24 cellular contexts compared by ENCODE assay signal in the genomic region with DNA sequence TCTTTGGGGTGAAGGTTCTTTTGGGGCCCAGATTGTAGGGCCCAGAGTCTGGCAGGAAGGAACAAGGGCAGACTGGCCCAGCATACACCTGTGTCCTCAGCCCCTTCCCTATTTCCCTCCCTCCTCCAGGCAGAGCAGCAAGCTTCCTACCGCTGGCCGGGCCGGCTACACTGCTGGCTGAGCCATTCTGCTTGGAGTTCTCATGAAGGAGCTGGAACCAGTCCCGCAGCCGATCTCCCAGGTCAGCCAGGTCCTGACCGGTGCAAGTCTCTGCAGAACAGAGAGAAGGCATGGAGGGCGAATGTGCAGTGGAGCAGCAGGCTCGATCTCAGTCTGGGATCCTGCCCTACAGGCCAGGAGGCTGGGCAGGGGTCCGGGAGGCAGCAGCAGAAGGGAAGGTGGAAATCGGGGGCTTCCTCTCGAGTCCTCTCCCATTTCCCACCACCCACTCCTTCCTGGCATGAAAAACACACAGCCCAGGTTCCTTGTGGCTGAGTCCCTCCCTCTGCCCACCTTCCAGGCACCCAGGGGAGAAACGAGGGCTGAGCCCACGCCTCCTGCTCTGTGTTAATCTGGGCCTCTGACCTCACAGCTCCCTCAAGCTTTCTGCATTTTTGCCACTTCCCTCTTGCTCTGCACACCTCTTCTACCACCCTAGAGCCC. TPM values are rescaled to one million over a fixed set of nuclear protein-coding genes. Genes with fewer than 3 reads are reported as not detected.
DNase-seq lines count a peak whose midpoint lies in the region; ATAC-seq, FAIRE-seq and TF ChIP-seq lines count a peak whose summit lies in the region.
"Had no signal": no experiment of that assay in that cellular context is flagged by ENCODE, and none has a peak within 500 bp of the region (broad histone marks: within the 10 kb centered on the region; RNA-seq: fewer than 3 reads in every experiment).

No MANE protein-coding gene starts in this region.

- no peak for TF ChIP-seq POLR2A in HepG2 (IDR thresholded peaks at IDR 0.05; ENCODE audit: insufficient read depth in 1 of 2, low read depth in 2 of 2, low read length in 2 of 2)
- TF ChIP-seq POLR2A in right lobe of liver (IDR thresholded peaks at IDR 0.05) = no peak
- no peak for TF ChIP-seq POLR2A in esophagus muscularis mucosa (IDR thresholded peaks at IDR 0.05; ENCODE audit: low read depth)

- H3K4me1 ChIP-seq in HepG2 (ENCODE audit: insufficient read depth, low read length) (peaks cover 53% of the 10 kb centered on the region), right lobe of liver (peaks cover 0 to 8% (median 2%) of the 10 kb centered on the region in 4 donors), esophagus muscularis mucosa (peaks cover 0 to 16% (median 10%) of the 10 kb centered on the region in 4 donors)
- H3K4me1 ChIP-seq: pancreas, suprapubic skin had no signal

- no peaks in the 10 kb centered on the region for H3K79me2 ChIP-seq in HepG2 (ENCODE audit: insufficient read depth, low read length)

- H3K27ac Mint-ChIP-seq in T-cell = peak overlapping the region; percentile 22 to 23
- H3K27ac Mint-ChIP-seq in effector memory CD8-positive, alpha-beta T cell = peak overlapping the region; percentile 68 to 99
- H3K27ac Mint-ChIP-seq in stimulated activated naive CD8-positive, alpha-beta T cell treated with anti-CD3 and anti-CD28 coated beads, Interleukin-15, amount 100 ng/mL, for 72 hours = peak overlapping the region; percentile 74 to 80
- H3K27ac Mint-ChIP-seq: activated naive CD4-positive, alpha-beta T cell treated with anti-CD3 and anti-CD28 coated beads, Interleukin-2, amount 10 ng/mL, durations not matched to agents 7 days and 5 days had no signal

- H3K27me3 Mint-ChIP-seq in T-cell = no peaks in the 10 kb centered on the region
- H3K27me3 Mint-ChIP-seq in effector memory CD8-positive, alpha-beta T cell = no peaks in the 10 kb centered on the region
- H3K27me3 Mint-ChIP-seq in stimulated activated naive CD8-positive, alpha-beta T cell treated with anti-CD3 and anti-CD28 coated beads, Interleukin-15, amount 100 ng/mL, for 72 hours = no peaks in the 10 kb centered on the region
- H3K27me3 Mint-ChIP-seq: activated naive CD4-positive, alpha-beta T cell treated with anti-CD3 and anti-CD28 coated beads, Interleukin-2, amount 10 ng/mL, durations not matched to agents 7 days and 5 days had no signal

- BruUV-seq in HepG2 (replicated peaks; lab: Mats Ljungman, UMichigan) = no TSS peak

- H3K27ac ChIP-seq in HepG2 (ENCODE audit: extremely low read length, insufficient read depth, low read length) (no peak overlapping the region), right lobe of liver (no peak overlapping the region), esophagus muscularis mucosa (replicated peaks in 1 of 4) (no peak overlapping the region)
- H3K27ac ChIP-seq: C4-2B, colonic mucosa, pancreas, right atrium auricular region, suprapubic skin, VCaP had no signal

- intact Hi-C loops in HepG2 (cut with micrococcal nuclease; ENCODE audit: unreplicated experiment) (no loop called here), right lobe of liver (cut with DNase I) (no loop called here), esophagus muscularis mucosa (cut with DNase I) (no loop called here)

- POLR2A ChIA-PET in HepG2 (lab: Yijun Ruan, JAX) = no interaction called here
- POLR2A ChIA-PET in T-cell (lab: Charles Lee) = no interaction called here
- POLR2A ChIA-PET in GM10248 (lab: Yijun Ruan, JAX) = no interaction called here

- TF ChIP-seq CTCF in HepG2 (CRISPR knock-in tag; IDR thresholded peaks at IDR 0.05) (no peak), right lobe of liver (IDR thresholded peaks at IDR 0.05) (no peak), GM10248 (IDR thresholded peaks at IDR 0.05; ENCODE audit: control extremely low read depth, extremely low read depth, low read depth, missing control alignments) (no peak), esophagus muscularis mucosa (IDR thresholded peaks at IDR 0.05) (no peak)

- ATAC-seq in HepG2 = no peak
- no peak for ATAC-seq in right lobe of liver
- no peak for ATAC-seq in T-cell (replicated peaks in 1 of 4)
- peak; percentile 5 for ATAC-seq in effector memory CD8-positive, alpha-beta T cell (replicated peaks)
- no peak for ATAC-seq in stimulated activated naive CD8-positive, alpha-beta T cell treated with anti-CD3 and anti-CD28 coated beads, Interleukin-15, amount 100 ng/mL, for 72 hours
- ATAC-seq: pancreas had no signal

- FAIRE-seq in HepG2 (lab: Jason Lieb, UNC) = no peak
- FAIRE-seq: pancreas had no signal

- H3K9me3 Mint-ChIP-seq in T-cell = no peaks in the 10 kb centered on the region
- H3K9me3 Mint-ChIP-seq in effector memory CD8-positive, alpha-beta T cell = no peaks in the 10 kb centered on the region
- H3K9me3 Mint-ChIP-seq in stimulated activated naive CD8-positive, alpha-beta T cell treated with anti-CD3 and anti-CD28 coated beads, Interleukin-15, amount 100 ng/mL, for 72 hours = no peaks in the 10 kb centered on the region
- H3K9me3 Mint-ChIP-seq: activated naive CD4-positive, alpha-beta T cell treated with anti-CD3 and anti-CD28 coated beads, Interleukin-2, amount 10 ng/mL, durations not matched to agents 7 days and 5 days had no signal

- CTCF ChIA-PET in HepG2 (lab: Yijun Ruan, JAX; ENCODE audit: low intra/inter-chr PET ratio, low total read pairs) (no interaction called here), T-cell (lab: Charles Lee) (no interaction called here), GM10248 (lab: Yijun Ruan, JAX) (interaction anchor here (1.2 to 6.0 kb wide), 6 partner anchors 9 to 171 kb away, joined by 3 to 45 read pairs (median 4); no protein-coding TSS in a partner anchor)

- TF ChIP-seq RAD21 in HepG2 (CRISPR knock-in tag; IDR thresholded peaks at IDR 0.05) = no peak

- no peak for DNase-seq in HepG2 (ENCODE audit: low spot score)
- DNase-seq in right lobe of liver = no peak
- no peak for DNase-seq in T-cell
- DNase-seq in effector memory CD8-positive, alpha-beta T cell = no peak
- no peak for DNase-seq in stimulated activated naive CD8-positive, alpha-beta T cell treated with anti-CD3 and anti-CD28 coated beads, Interleukin-15, amount 100 ng/mL, for 72 hours
- no peak for DNase-seq in GM10248 (ENCODE audit: extremely low spot score)
- no peak for DNase-seq in esophagus muscularis mucosa (ENCODE audit: extremely low spot score)
- no peak for DNase-seq in stimulated activated CD4-positive, alpha-beta T cell treated with anti-CD3 and anti-CD28 coated beads, Interleukin-12 subunit alpha, Interleukin-12 subunit beta, amount 100 ng/mL, for 4 hours
- DNase-seq: ACHN; activated CD4-positive, alpha-beta T cell treated with anti-CD3 and anti-CD28 coated beads, Interleukin-2, amount 50 U/mL, for 4 hours; activated naive CD4-positive, alpha-beta T cell treated with anti-CD3 and anti-CD28 coated beads, Interleukin-2, amount 10 ng/mL, durations not matched to agents 7 days and 5 days; colonic mucosa; DMS153; GDM1; Kasumi-1; NCI-H187 treated with DMSO at 0.1 percent for 48 hours; NCI-H526 treated with DMSO at 0.1 percent for 48 hours; T-helper 2 cell had no signal

- H3K36me3 ChIP-seq in HepG2 (replicated peaks in 1 of 2; ENCODE audit: control insufficient read depth in 1 of 2, insufficient read depth in 2 of 2, low read length in 2 of 2) (no peaks in the 10 kb centered on the region), right lobe of liver (no peaks in the 10 kb centered on the region), esophagus muscularis mucosa (peaks cover 0 to 7% (median 0%) of the 10 kb centered on the region in 4 donors)
- H3K36me3 ChIP-seq: colonic mucosa, pancreas, right atrium auricular region, suprapubic skin had no signal

- H3K4me3 Mint-ChIP-seq in T-cell = no peak overlapping the region
- peak overlapping the region in 1 of 2 donors; percentile 67 for H3K4me3 Mint-ChIP-seq in effector memory CD8-positive, alpha-beta T cell
- H3K4me3 Mint-ChIP-seq in stimulated activated naive CD8-positive, alpha-beta T cell treated with anti-CD3 and anti-CD28 coated beads, Interleukin-15, amount 100 ng/mL, for 72 hours = no peak overlapping the region
- H3K4me3 Mint-ChIP-seq: activated naive CD4-positive, alpha-beta T cell treated with anti-CD3 and anti-CD28 coated beads, Interleukin-2, amount 10 ng/mL, durations not matched to agents 7 days and 5 days had no signal

- no peak overlapping the region for H3K4me2 ChIP-seq in HepG2 (ENCODE audit: low read depth, low read length)

- no peak overlapping the region for H3K9ac ChIP-seq in HepG2 (ENCODE audit: insufficient read depth, low read depth, low read length)

- no peaks in the 10 kb centered on the region for H4K20me1 ChIP-seq in HepG2 (ENCODE audit: insufficient read depth, low read length)

- H3K4me1 Mint-ChIP-seq in T-cell = peaks cover 20 to 39% (median 38%) of the 10 kb centered on the region in 3 donors
- H3K4me1 Mint-ChIP-seq in effector memory CD8-positive, alpha-beta T cell (ENCODE audit: low read depth in 2 of 2) = peaks cover 18 to 41% of the 10 kb centered on the region in 2 donors
- H3K4me1 Mint-ChIP-seq in stimulated activated naive CD8-positive, alpha-beta T cell treated with anti-CD3 and anti-CD28 coated beads, Interleukin-15, amount 100 ng/mL, for 72 hours = peaks cover 75% of the 10 kb centered on the region

- no peaks in the 10 kb centered on the region for H3K9me3 ChIP-seq in HepG2 (ENCODE audit: low read length)
- H3K9me3 ChIP-seq in right lobe of liver = no peaks in the 10 kb centered on the region
- H3K9me3 ChIP-seq in esophagus muscularis mucosa = peaks cover 0 to 4% (median 0%) of the 10 kb centered on the region in 4 donors
- H3K9me3 ChIP-seq: colonic mucosa, pancreas, right atrium auricular region, suprapubic skin had no signal

- in situ Hi-C loops in HepG2 (cut with HindIII; ENCODE audit: extremely low pct_ligation_motif_present, low pct_unique_long_range_greater_than_20kb) = no loop called here

- TF ChIP-seq EP300 in HepG2 (IDR thresholded peaks at IDR 0.05; ENCODE audit: low read depth in 2 of 2, low read length in 2 of 2) (no peak), HepG2 (CRISPR knock-in tag; IDR thresholded peaks at IDR 0.05; ENCODE audit: borderline replicate concordance) (no peak), esophagus muscularis mucosa (IDR thresholded peaks at IDR 0.05) (no peak)

- 61% methylated on average over 5 of the region's 13 CpGs for WGBS in HepG2 (ENCODE audit: low lambda C conversion rate)
- WGBS in right lobe of liver (ENCODE audit: insufficient coverage, low coverage, low lambda C conversion rate, missing lambda C conversion rate) = 69% methylated on average over 3 of the region's 13 CpGs
- 84% methylated on average over 12 of the region's 13 CpGs for WGBS in esophagus muscularis mucosa

- no peak overlapping the region for H2AFZ ChIP-seq in HepG2 (ENCODE audit: low read length)

- H3K4me3 ChIP-seq in HepG2 (replicated peaks in 1 of 3; ENCODE audit: insufficient read depth in 1 of 3, low read depth in 2 of 3, low read length in 3 of 3) (no peak overlapping the region), right lobe of liver (no peak overlapping the region), esophagus muscularis mucosa (no peak overlapping the region)
- H3K4me3 ChIP-seq: colonic mucosa, pancreas, right atrium auricular region, suprapubic skin had no signal

- H3K36me3 Mint-ChIP-seq in T-cell = peaks cover 53% of the 10 kb centered on the region
- H3K36me3 Mint-ChIP-seq in effector memory CD8-positive, alpha-beta T cell (ENCODE audit: insufficient read depth) = peaks cover 99% of the 10 kb centered on the region

- H3K27me3 ChIP-seq in HepG2 (ENCODE audit: control insufficient read depth in 1 of 2, insufficient read depth in 2 of 2, low read length in 2 of 2) (0 out of 5 replicates have a peak, but pooled peaks cover 0 to under 1% of the 10 kb centered on the region in 2 experiments), right lobe of liver (no peaks in the 10 kb centered on the region), esophagus muscularis mucosa (no peaks in the 10 kb centered on the region)
- H3K27me3 ChIP-seq: colonic mucosa, pancreas, right atrium auricular region, suprapubic skin had no signal

RNA-seq across cellular contexts. Expression of a gene that starts 20.8 kb away (rescaled TPM):
- total RNA-seq in HepG2 (2016; rRNA removed; fragmentation: Illumina TruSeq; extraction: Trizol) (4.7 and 8.6 TPM in 2 replicates), right lobe of liver (1 to 10 TPM in 4 of 6 experiments, under 1 TPM in 2; 0.72 to 3.0 (median 1.2) TPM), T-cell (100 to 1,000 TPM; 501 to 684 (median 547) TPM), esophagus muscularis mucosa (10 to 100 TPM in 1 of 4 donors, 1 to 10 TPM in 3; 4.6 to 12.1 (median 7.8) TPM)
- total RNA-seq in HepG2 (2016; cell fraction: cytosol; rRNA removed; fragmentation: Illumina TruSeq; extraction: Trizol; ENCODE audit: low read depth) = 1.9 and 2.3 TPM in 2 replicates
- 5.6 and 7.5 TPM in 2 replicates for total RNA-seq in HepG2 (2016; cell fraction: insoluble cytoplasmic fraction; rRNA removed; fragmentation: Illumina TruSeq; extraction: Trizol)
- 4.9 and 6.3 TPM in 2 replicates for total RNA-seq in HepG2 (2016; cell fraction: membrane; rRNA removed; fragmentation: Illumina TruSeq; extraction: Trizol)
- total RNA-seq in HepG2 (2016; cell fraction: nucleus; rRNA removed; fragmentation: Illumina TruSeq; extraction: Trizol) = 4.5 and 7.0 TPM in 2 replicates
- polyA plus RNA-seq in HepG2 (2011; rRNA removed) = 30.6 and 49.8 TPM in 2 replicates
- 36.8 and 39.8 TPM in 2 replicates for polyA plus RNA-seq in HepG2 (2011; cell fraction: cytosol; rRNA removed)
- 38.0 and 46.6 TPM in 2 replicates for polyA plus RNA-seq in HepG2 (2011; cell fraction: nucleus; rRNA removed)
- polyA plus RNA-seq in HepG2 (2012) = 3.4 and 5.3 TPM in 2 replicates
- polyA plus RNA-seq in HepG2 (2016; cell fraction: cytosol; fragmentation: Illumina TruSeq; extraction: Trizol; ENCODE audit: low read depth) = 2.4 and 2.5 TPM in 2 replicates
- polyA plus RNA-seq in HepG2 (2016; cell fraction: insoluble cytoplasmic fraction; fragmentation: Illumina TruSeq; extraction: Trizol; ENCODE audit: low read depth) = 4.6 and 4.7 TPM in 2 replicates
- 3.8 and 5.6 TPM in 2 replicates for polyA plus RNA-seq in HepG2 (2016; cell fraction: membrane; fragmentation: Illumina TruSeq; extraction: Trizol; ENCODE audit: low read depth)
- polyA plus RNA-seq in HepG2 (2016; cell fraction: nucleus; fragmentation: Illumina TruSeq; extraction: Trizol; ENCODE audit: insufficient read depth, low read depth) = 12.2 and 13.8 TPM in 2 replicates
- 2.5 and 69.1 TPM in 2 replicates for polyA minus RNA-seq in HepG2 (2011; rRNA and poly(A)+ RNA removed; ENCODE audit: low replicate concordance)
- 20.4 and 35.1 TPM in 2 replicates for polyA minus RNA-seq in HepG2 (2011; cell fraction: cytosol; rRNA and poly(A)+ RNA removed)
- polyA minus RNA-seq in HepG2 (2011; cell fraction: nucleus; rRNA and poly(A)+ RNA removed) = 8.9 and 15.5 TPM in 2 replicates
- total RNA-seq: HT1080 had no signal

Comparison
In these comparisons a context has a peak if more than half of its experiments do, and no peak if none do; other contexts are left out.
1. H3K27ac Mint-ChIP-seq: peak in every context shown above with its lines; median percentile 84 in effector memory CD8-positive, alpha-beta T cell; 77 in stimulated activated naive CD8-positive, alpha-beta T cell treated with anti-CD3 and anti-CD28 coated beads, Interleukin-15, amount 100 ng/mL, for 72 hours; 22 in T-cell.
2. RNA of a gene that starts 20.8 kb away (total RNA-seq): 501 to 684 TPM in T-cell; 4.6 to 12.1 TPM in esophagus muscularis mucosa, 1.9 to 8.6 TPM in HepG2 and 0.72 to 3.0 TPM in right lobe of liver; every median in the first group is over 10 times any median in the second.